In the genomic region with DNA sequence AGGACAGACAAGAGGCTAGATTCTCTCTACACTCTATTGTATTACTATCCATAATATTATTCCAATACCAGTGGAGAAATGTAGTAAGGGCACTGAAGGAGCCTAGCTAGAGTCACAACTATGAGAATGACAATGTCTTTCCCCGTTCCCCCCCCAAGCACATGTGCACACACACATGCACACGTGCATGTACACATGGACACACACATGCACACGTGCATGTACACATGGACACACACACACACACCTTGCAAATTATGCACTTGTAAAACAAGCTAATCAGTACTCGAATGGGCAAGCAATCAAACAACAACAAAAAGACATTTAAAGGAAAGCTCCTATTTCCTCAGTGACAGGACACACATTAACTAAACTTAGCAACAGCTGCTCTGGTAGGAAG, we compare ENCODE assay signal across 36 cellular contexts.
"Had no signal": no experiment of that assay in that cellular context is flagged by ENCODE, and none has a peak within 500 bp of the region (broad histone marks: within the 10 kb centered on the region; RNA-seq: fewer than 3 reads in every experiment).

No MANE protein-coding gene starts in this region.

- H3K4me3 Mint-ChIP-seq: activated B cell treated with CpG ODN at 0.5 μM for 24 hours; activated CD4-positive, alpha-beta memory T cell treated with anti-CD3 and anti-CD28 coated beads for 36 hours; activated CD4-positive, alpha-beta T cell treated with anti-CD3 and anti-CD28 coated beads, Interleukin-2, amount 10 ng/mL, durations not matched to agents 7 days and 5 days; activated CD8-positive, alpha-beta T cell treated with anti-CD3 and anti-CD28 coated beads for 36 hours; activated naive CD4-positive, alpha-beta T cell treated with anti-CD3 and anti-CD28 coated beads for 36 hours; activated naive CD8-positive, alpha-beta T cell treated with anti-CD3 and anti-CD28 coated beads for 36 hours; activated T-cell treated with anti-CD3 and anti-CD28 coated beads, Interleukin-2, amount 50 U/mL, for 4 hours; activated T-cell treated with anti-CD3 and anti-CD28 coated beads, Interleukin-2, amount 50 U/mL, for 72 hours; activated T-helper 1 cell treated with anti-CD3 and anti-CD28 coated beads, Interleukin-12 subunit alpha, Interleukin-12 subunit beta, Interleukin-2, Interleukin-4 antibody, amounts not matched to agents 30 ng/mL and 10 ng/mL and 1 ng/mL, durations not matched to agents 14 hours and 24 hours and 36 hours; activated T-helper 17 cell treated with anti-CD3 and anti-CD28 coated beads, Interleukin-2, amount 50 U/mL, for 72 hours; T-helper 1 cell treated with Interleukin-12 subunit alpha and Interleukin-12 subunit beta and Interleukin-4 antibody, amounts not matched to agents 30 μg/mL and 1 μg/mL, for 36 hours; T-helper 2 cell treated with Interferon-gamma antibody and Interleukin-4, amounts not matched to agents 5 μg/mL and 100 μg/mL, for 36 hours had no signal

- H3K4me1 Mint-ChIP-seq: activated B cell treated with CpG ODN at 0.5 μM for 24 hours; activated CD4-positive, alpha-beta T cell treated with anti-CD3 and anti-CD28 coated beads, Interleukin-2, amount 10 ng/mL, durations not matched to agents 7 days and 5 days; activated T-helper 17 cell treated with anti-CD3 and anti-CD28 coated beads, Interleukin-2, amount 50 U/mL, for 72 hours had no signal

- H3K27ac Mint-ChIP-seq: activated B cell treated with CpG ODN at 0.5 μM for 24 hours; activated CD4-positive, alpha-beta memory T cell treated with anti-CD3 and anti-CD28 coated beads for 36 hours; activated CD4-positive, alpha-beta T cell treated with anti-CD3 and anti-CD28 coated beads, Interleukin-2, amount 10 ng/mL, durations not matched to agents 7 days and 5 days; activated CD8-positive, alpha-beta T cell treated with anti-CD3 and anti-CD28 coated beads for 36 hours; activated naive CD4-positive, alpha-beta T cell treated with anti-CD3 and anti-CD28 coated beads for 36 hours; activated naive CD4-positive, alpha-beta T cell treated with anti-CD3 and anti-CD28 coated beads, Interleukin-2, amount 50 U/mL, for 72 hours; activated naive CD8-positive, alpha-beta T cell treated with anti-CD3 and anti-CD28 coated beads for 36 hours; activated T-cell treated with anti-CD3 and anti-CD28 coated beads, Interleukin-2, amount 50 U/mL, for 72 hours; activated T-helper 1 cell treated with anti-CD3 and anti-CD28 coated beads, Interleukin-12 subunit alpha, Interleukin-12 subunit beta, Interleukin-2, Interleukin-4 antibody, amounts not matched to agents 30 ng/mL and 10 ng/mL and 1 ng/mL, durations not matched to agents 14 hours and 24 hours and 36 hours; activated T-helper 17 cell treated with anti-CD3 and anti-CD28 coated beads, Interleukin-2, amount 50 U/mL, for 72 hours; T-helper 1 cell treated with Interleukin-12 subunit alpha and Interleukin-12 subunit beta and Interleukin-4 antibody, amounts not matched to agents 30 μg/mL and 1 μg/mL, for 36 hours; T-helper 2 cell treated with Interferon-gamma antibody and Interleukin-4, amounts not matched to agents 5 μg/mL and 100 μg/mL, for 36 hours had no signal

- DNase-seq: activated B cell treated with CpG ODN at 0.5 μM for 24 hours; activated CD4-positive, alpha-beta memory T cell treated with anti-CD3 and anti-CD28 coated beads for 36 hours; activated CD4-positive, alpha-beta T cell treated with anti-CD3 and anti-CD28 coated beads for 4 hours; activated CD4-positive, alpha-beta T cell treated with anti-CD3 and anti-CD28 coated beads, Interleukin-2, amount 10 ng/mL, durations not matched to agents 7 days and 5 days; activated CD4-positive, CD25-positive, alpha-beta regulatory T cell treated with anti-CD3 and anti-CD28 coated beads, Interleukin-2, amount 50 U/mL, for 72 hours; activated CD8-positive, alpha-beta memory T cell treated with anti-CD3 and anti-CD28 coated beads, Interleukin-2, amount 50 U/mL, for 4 hours; activated CD8-positive, alpha-beta T cell treated with anti-CD3 and anti-CD28 coated beads for 36 hours; activated effector memory CD4-positive, alpha-beta T cell treated with anti-CD3 and anti-CD28 coated beads, Interleukin-2, amount 50 U/mL, for 16 hours; activated gamma-delta T cell treated with Interleukin-2 at 50 U/mL for 16 hours; activated naive CD4-positive, alpha-beta T cell; activated naive CD4-positive, alpha-beta T cell treated with anti-CD3 and anti-CD28 coated beads for 36 hours; activated naive CD4-positive, alpha-beta T cell treated with anti-CD3 and anti-CD28 coated beads, Interleukin-2, amount 50 U/mL, for 16 hours; activated naive CD8-positive, alpha-beta T cell treated with anti-CD3 and anti-CD28 coated beads for 36 hours; activated T-cell treated with anti-CD3 and anti-CD28 coated beads for 4 hours; activated T-cell treated with anti-CD3 and anti-CD28 coated beads, Interleukin-2, amount 50 U/mL, for 1 hour; activated T-cell treated with anti-CD3 and anti-CD28 coated beads, Interleukin-2, amount 50 U/mL, for 4 hours; activated T-cell treated with anti-CD3 and anti-CD28 coated beads, Interleukin-2, amount 50 U/mL, for 72 hours; adrenal gland; amniotic stem cell; aorta; body of pancreas; brain microvascular endothelial cell; central memory CD4-positive, alpha-beta T cell; SW 1271; T-helper 1 cell; T-helper 2 cell; T-helper 9 cell had no signal

- H3K36me3 Mint-ChIP-seq: activated CD4-positive, alpha-beta memory T cell treated with anti-CD3 and anti-CD28 coated beads for 36 hours had no signal

- H3K36me3 ChIP-seq: adrenal gland, brain microvascular endothelial cell, breast epithelium had no signal

- H3K4me3 ChIP-seq: adrenal gland, body of pancreas, breast epithelium had no signal

- FAIRE-seq: astrocyte, TTC549 had no signal

- ATAC-seq: activated CD8-positive, alpha-beta T cell treated with anti-CD3 and anti-CD28 coated beads for 36 hours; activated naive CD4-positive, alpha-beta T cell treated with anti-CD3 and anti-CD28 coated beads, Interleukin-2, amount 50 U/mL, for 72 hours; activated T-cell treated with anti-CD3 and anti-CD28 coated beads, Interleukin-2, amount 50 U/mL, for 4 hours; activated T-cell treated with anti-CD3 and anti-CD28 coated beads, Interleukin-2, amount 50 U/mL, for 72 hours; activated T-helper 17 cell treated with anti-CD3 and anti-CD28 coated beads, Interleukin-2, amount 50 U/mL, for 72 hours; body of pancreas had no signal

- H3K9me3 ChIP-seq: body of pancreas had no signal

- H3K4me1 ChIP-seq: adrenal gland, breast epithelium had no signal

- H3K27me3 ChIP-seq: adrenal gland, body of pancreas, brain microvascular endothelial cell, breast epithelium had no signal

- H3K27ac ChIP-seq: adrenal gland, body of pancreas, brain microvascular endothelial cell, breast epithelium, VCaP had no signal
